ENCODE assay signal across 1 cellular context in genomic region chr16:88960516-88960915, GRCh38.
TF ChIP-seq lines count a peak whose summit lies in the region.

No MANE protein-coding gene starts in this region.

TF ChIP-seq in K562, 482 proteins besides CTCF, POLR2A, EP300 and RAD21:
- TF ChIP-seq NR4A1 (CRISPR knock-in tag; IDR thresholded peaks at IDR 0.05) (no peak), NR4A1 (tag; IDR thresholded peaks at IDR 0.05) (no peak), THAP12 (CRISPR knock-in tag; IDR thresholded peaks at IDR 0.05) (no peak), POLR2G (IDR thresholded peaks at IDR 0.05; ENCODE audit: low read depth, low read length) (0 out of 2 replicates have a peak, but pooled peaks have one; percentile 3), SETDB1 (IDR thresholded peaks at IDR 0.05; ENCODE audit: low read length) (no peak), BCOR (IDR thresholded peaks at IDR 0.05) (0 out of 2 replicates have a peak, but pooled peaks have one; percentile 9), ZNF133 (CRISPR knock-in tag; IDR thresholded peaks at IDR 0.05) (no peak), SMAD3 (CRISPR knock-in tag; conservative IDR thresholded peaks at IDR 0.05) (no peak), KDM1A (IDR thresholded peaks at IDR 0.05) (peak in 1 of 2 experiments; percentile 24; a peak in 1 of 4 replicates)
- TF ChIP-seq, protein P1, sequence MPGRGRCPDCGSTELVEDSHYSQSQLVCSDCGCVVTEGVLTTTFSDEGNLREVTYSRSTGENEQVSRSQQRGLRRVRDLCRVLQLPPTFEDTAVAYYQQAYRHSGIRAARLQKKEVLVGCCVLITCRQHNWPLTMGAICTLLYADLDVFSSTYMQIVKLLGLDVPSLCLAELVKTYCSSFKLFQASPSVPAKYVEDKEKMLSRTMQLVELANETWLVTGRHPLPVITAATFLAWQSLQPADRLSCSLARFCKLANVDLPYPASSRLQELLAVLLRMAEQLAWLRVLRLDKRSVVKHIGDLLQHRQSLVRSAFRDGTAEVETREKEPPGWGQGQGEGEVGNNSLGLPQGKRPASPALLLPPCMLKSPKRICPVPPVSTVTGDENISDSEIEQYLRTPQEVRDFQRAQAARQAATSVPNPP (IDR thresholded peaks at IDR 0.05; ENCODE audit: borderline replicate concordance, insufficient read depth, insufficient read length) = no peak
